In the genomic region with DNA sequence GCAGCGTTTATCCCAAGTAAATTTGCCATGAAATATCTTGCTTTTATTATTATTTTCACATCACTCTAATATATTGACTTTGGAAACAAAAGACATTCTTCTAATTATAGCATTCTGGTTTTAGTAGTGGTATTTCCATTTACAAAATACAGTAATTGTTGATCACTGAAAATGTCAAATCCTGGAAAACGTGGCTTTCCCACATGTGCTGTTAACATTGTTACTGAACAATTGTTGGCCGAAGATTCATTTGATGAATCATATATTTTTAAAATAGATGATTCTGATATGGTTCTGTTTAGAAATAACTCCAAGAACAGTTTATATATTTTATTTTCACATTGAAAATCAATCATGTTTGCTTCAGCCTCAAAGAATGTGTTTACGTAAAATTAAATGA, we compare ENCODE assay signal across 28 cellular contexts. TPM values are rescaled to one million over a fixed set of nuclear protein-coding genes. Genes with fewer than 3 reads are reported as not detected.
"Had no signal": no experiment of that assay in that cellular context is flagged by ENCODE, and none has a peak within 500 bp of the region (broad histone marks: within the 10 kb centered on the region; RNA-seq: fewer than 3 reads in every experiment).

No MANE protein-coding gene starts in this region.

- H3K4me1 ChIP-seq: ascending aorta, body of pancreas, SJSA1 had no signal

- H3K4me3 Mint-ChIP-seq: activated CD4-positive, alpha-beta T cell treated with anti-CD3 and anti-CD28 coated beads, Interleukin-2, amount 10 ng/mL, durations not matched to agents 24 days and 14 days; activated CD8-positive, alpha-beta memory T cell treated with anti-CD3 and anti-CD28 coated beads, Interleukin-2, amount 10 ng/mL, durations not matched to agents 7 days and 5 days; activated naive CD8-positive, alpha-beta T cell treated with anti-CD3 and anti-CD28 coated beads, Interleukin-2, amount 50 U/mL, for 24 hours; activated T-cell treated with anti-CD3 and anti-CD28 coated beads, Interleukin-2, amount 50 U/mL, for 24 hours; T-helper 17 cell; WTC11 had no signal

- H3K9me3 ChIP-seq: ascending aorta, MG63, SJSA1 had no signal

- H3K27me3 Mint-ChIP-seq: activated CD4-positive, alpha-beta T cell treated with anti-CD3 and anti-CD28 coated beads, Interleukin-2, amount 10 ng/mL, durations not matched to agents 24 days and 14 days; activated CD8-positive, alpha-beta memory T cell treated with anti-CD3 and anti-CD28 coated beads, Interleukin-2, amount 10 ng/mL, durations not matched to agents 7 days and 5 days; activated naive CD8-positive, alpha-beta T cell treated with anti-CD3 and anti-CD28 coated beads, Interleukin-2, amount 50 U/mL, for 24 hours; activated T-cell treated with anti-CD3 and anti-CD28 coated beads, Interleukin-2, amount 50 U/mL, for 24 hours; T-helper 17 cell had no signal

- H3K4me1 Mint-ChIP-seq: WTC11 had no signal

- H3K9me3 Mint-ChIP-seq: activated naive CD4-positive, alpha-beta T cell treated with anti-CD3 and anti-CD28 coated beads, Interleukin-2, amount 50 U/mL, for 72 hours had no signal

- H3K4me3 ChIP-seq: ascending aorta, body of pancreas, MG63, Peyer's patch, SJSA1 had no signal

- DNase-seq: activated CD4-positive, alpha-beta T cell treated with anti-CD3 and anti-CD28 coated beads for 1 hour; activated CD4-positive, alpha-beta T cell treated with anti-CD3 and anti-CD28 coated beads, Interleukin-2, amount 10 ng/mL, durations not matched to agents 24 days and 14 days; activated CD4-positive, alpha-beta T cell treated with anti-CD3 and anti-CD28 coated beads, Interleukin-2, amount 50 U/mL, for 48 hours; activated CD8-positive, alpha-beta memory T cell treated with anti-CD3 and anti-CD28 coated beads, Interleukin-2, amount 10 ng/mL, durations not matched to agents 7 days and 5 days; activated effector memory CD4-positive, alpha-beta T cell treated with anti-CD3 and anti-CD28 coated beads, Interleukin-2, amount 50 U/mL, for 16 hours; activated naive CD4-positive, alpha-beta T cell treated with Interleukin-2 at 50 U/mL for 16 hours; activated T-cell treated with anti-CD3 and anti-CD28 coated beads, Interleukin-2, amount 50 U/mL, for 24 hours; amniotic stem cell; body of pancreas; MG63; NCI-H1092 treated with DMSO at 0.1 percent for 48 hours; NCI-H1436; NCI-H1694 treated with DMSO at 0.1 percent for 48 hours; NCI-H2029 treated with DMSO at 0.1 percent for 48 hours; NCI-H510A treated with DMSO at 0.1 percent for 48 hours; NCI-H69; NK-92 treated with Interleukin-12 subunit alpha and Interleukin-12 subunit beta, amount 100 ng/mL, for 24 hours; Right ventricle myocardium superior; T-helper 17 cell; T-helper 9 cell had no signal

- H3K27me3 ChIP-seq: ascending aorta, body of pancreas, MG63, Peyer's patch, SJSA1 had no signal

- H3K27ac ChIP-seq: ascending aorta, body of pancreas, RWPE1, SJSA1 had no signal

- ATAC-seq: activated CD8-positive, alpha-beta memory T cell treated with anti-CD3 and anti-CD28 coated beads, Interleukin-2, amount 10 ng/mL, durations not matched to agents 7 days and 5 days; body of pancreas; T-helper 17 cell; WTC11 had no signal

- H3K36me3 ChIP-seq: ascending aorta, MG63, Peyer's patch, SJSA1 had no signal

- H3K36me3 Mint-ChIP-seq: WTC11 had no signal

- FAIRE-seq: bronchial epithelial cell had no signal

- H3K27ac Mint-ChIP-seq: activated naive CD4-positive, alpha-beta T cell treated with anti-CD3 and anti-CD28 coated beads, Interleukin-2, amount 50 U/mL, for 72 hours; WTC11 had no signal

RNA-seq across cellular contexts. Expression of a gene that starts 32.9 kb away (rescaled TPM):
- total RNA-seq: bronchial epithelial cell had no signal
